8 cellular contexts compared by ENCODE assay signal in genomic region chr7:43834463-43835251, GRCh38. TPM values are rescaled to one million over a fixed set of nuclear protein-coding genes. Genes with fewer than 3 reads are reported as not detected.
DNase-seq lines count a peak whose midpoint lies in the region; ATAC-seq and TF ChIP-seq lines count a peak whose summit lies in the region.

No MANE protein-coding gene starts in this region.

- WGBS in GM23248 (ENCODE audit: low coverage in 1 of 2, low lambda C conversion rate in 2 of 2, missing lambda C conversion rate in 2 of 2), 2 experiments, result 69 to 71% methylated on average over 8 of the region's 8 CpGs

- ATAC-seq in naive B cell (ENCODE audit: low read depth in 2 of 2), result peak; percentile 39 to 54

- intact Hi-C loops in posterior cingulate gyrus (cut with DNase I), result loop anchor here (10.0 kb wide), 1 partner anchor 110 kb away; the partner anchor contains the start of gene COA1

- H3K27me3 Mint-ChIP-seq in naive B cell (peaks cover under 1 to 12% (median 9%) of the 10 kb centered on the region in 3 donors), progenitor cell of endocrine pancreas (no peaks in the 10 kb centered on the region)

- peak; percentile 65 for DNase-seq in Daoy (ENCODE audit: low read depth)
- peak; percentile 25 for DNase-seq in GM23248
- peak; percentile 34 for DNase-seq in NOMO-1 treated with DMSO at 0.1 percent for 48 hours (lab: John Stamatoyannopoulos, UW; ENCODE audit: unreplicated experiment)
- peak; percentile 28 for DNase-seq in activated naive CD4-positive, alpha-beta T cell treated with anti-CD3 and anti-CD28 coated beads, Interleukin-2, amount 50 U/mL, for 16 hours
- DNase-seq in naive B cell, result peak; percentile 22
- DNase-seq in progenitor cell of endocrine pancreas (ENCODE audit: low spot score, unreplicated experiment), result no peak
- no peak for DNase-seq in NCI-H2081 treated with DMSO at 0.1 percent for 48 hours (lab: John Stamatoyannopoulos, UW)
- no peak for DNase-seq in posterior cingulate gyrus

- no peak for TF ChIP-seq CTCF in progenitor cell of endocrine pancreas (IDR thresholded peaks at IDR 0.05; ENCODE audit: unreplicated experiment)

- H3K36me3 ChIP-seq in GM23248 (ENCODE audit: low read depth), result no peaks in the 10 kb centered on the region

- in situ Hi-C loops in GM23248 (cut with MboI), result loop anchor here (25.0 kb wide), 1 partner anchor 247 kb away; the partner anchor contains the start of gene STK17A

- no peaks in the 10 kb centered on the region for H3K9me2 ChIP-seq in GM23248 (ENCODE audit: insufficient read depth)

- no peaks in the 10 kb centered on the region for H3K27me3 ChIP-seq in GM23248 (replicated peaks; ENCODE audit: insufficient read depth)

- H3K4me3 Mint-ChIP-seq in naive B cell, result peak overlapping the region in 7 of 8 donors; percentile 55 to 84 (median 70)
- no peak overlapping the region for H3K4me3 Mint-ChIP-seq in progenitor cell of endocrine pancreas (ENCODE audit: low read depth)

- no peaks in the 10 kb centered on the region for H3K79me2 ChIP-seq in GM23248 (ENCODE audit: insufficient read depth)

- H3K9me3 Mint-ChIP-seq in naive B cell, result peaks cover 0 to 14% (median 5%) of the 10 kb centered on the region in 7 donors
- peaks cover 2% of the 10 kb centered on the region for H3K9me3 Mint-ChIP-seq in progenitor cell of endocrine pancreas (ENCODE audit: low read depth)

- H3K4me2 ChIP-seq in GM23248 (ENCODE audit: unreplicated experiment), result no peak overlapping the region

- H4K20me1 ChIP-seq in GM23248 (ENCODE audit: insufficient read depth), result no peaks in the 10 kb centered on the region

- H3K27ac Mint-ChIP-seq in naive B cell, result peak overlapping the region; percentile 35 to 92 (median 60)
- no peak overlapping the region for H3K27ac Mint-ChIP-seq in progenitor cell of endocrine pancreas

- no peak overlapping the region for H3K4me3 ChIP-seq in GM23248

- no peak overlapping the region for H3K27ac ChIP-seq in GM23248

- no peak overlapping the region for H3K9ac ChIP-seq in GM23248

- peaks cover 5% of the 10 kb centered on the region; the same call in 1 of the 2 replicates for H3F3A ChIP-seq in GM23248 (ENCODE audit: insufficient read depth)

- peak overlapping the region; percentile 50; the same call in 1 of the 2 replicates for H2AFZ ChIP-seq in GM23248

- H3K9me3 ChIP-seq in GM23248 (ENCODE audit: low read depth), result no peaks in the 10 kb centered on the region

- H3K36me3 Mint-ChIP-seq in naive B cell (no peaks in the 10 kb centered on the region), progenitor cell of endocrine pancreas (ENCODE audit: insufficient read depth) (no peaks in the 10 kb centered on the region)

- H3K4me1 ChIP-seq in GM23248 (ENCODE audit: insufficient read depth), result no peaks in the 10 kb centered on the region

- H3K4me1 Mint-ChIP-seq in naive B cell (peaks cover 6 to 18% (median 8%) of the 10 kb centered on the region in 3 donors), progenitor cell of endocrine pancreas (ENCODE audit: low read depth) (peaks cover 8% of the 10 kb centered on the region)

RNA-seq across cellular contexts. Expression of gene MRPS24, which starts 34.7 kb away (rescaled TPM):
- 268 and 373 TPM in 2 replicates for total RNA-seq in Daoy (2014; rRNA removed; shearing (Covaris generic))
- total RNA-seq in GM23248 (2014; rRNA removed; shearing (Covaris generic)), result 79.3 and 113 TPM in 2 replicates
- 163 and 166 TPM in 2 replicates for polyA plus RNA-seq in GM23248 (2016; fragmentation: Nextera tagmentation; extraction: Ambion mirVana)
- 100 to 1,000 TPM; 114 to 144 (median 132) TPM for polyA plus RNA-seq in naive B cell (ENCODE audit: low read depth in 6 of 6)
- total RNA-seq in progenitor cell of endocrine pancreas, result 62.7 and 72.8 TPM in 2 replicates

Comparison
In these comparisons a context has a peak if more than half of its experiments do, and no peak if none do; other contexts are left out.
1. DNase-seq: peak in Daoy (single experiment), GM23248 (single experiment), NOMO-1 treated with DMSO at 0.1 percent for 48 hours (single experiment), activated naive CD4-positive, alpha-beta T cell treated with anti-CD3 and anti-CD28 coated beads, Interleukin-2, amount 50 U/mL, for 16 hours (single experiment) and naive B cell (single experiment); none in progenitor cell of endocrine pancreas (single experiment), NCI-H2081 treated with DMSO at 0.1 percent for 48 hours (single experiment) and posterior cingulate gyrus (0 of 10).